30 cellular contexts compared by ENCODE assay signal in genomic region chr7:124769136-124769535, GRCh38. TPM values are rescaled to one million over a fixed set of nuclear protein-coding genes. Genes with fewer than 3 reads are reported as not detected.
"Had no signal": no experiment of that assay in that cellular context is flagged by ENCODE, and none has a peak within 500 bp of the region (broad histone marks: within the 10 kb centered on the region; RNA-seq: fewer than 3 reads in every experiment).

No MANE protein-coding gene starts in this region.

- H3K9ac ChIP-seq: parathyroid adenoma had no signal

- H3K4me3 ChIP-seq: psoas muscle, skin epidermis, smooth muscle cell, spleen, thoracic aorta, thyroid gland, tibial nerve, upper lobe of left lung, vagina had no signal

- ATAC-seq: naive thymus-derived CD8-positive, alpha-beta T cell; natural killer cell treated with Interleukin-12 subunit alpha and Interleukin-12 subunit beta and Interleukin-15 and Interleukin-18, amount 100 ng/mL, for 72 hours; psoas muscle; right cardiac atrium; sciatic nerve; stimulated activated memory B cell treated with anti-CD40 and anti-IgM and Interleukin-4, amounts not matched to agents 10 μg/mL and 1 μg/mL and 100 μg/mL, for 72 hours; stimulated activated naive CD8-positive, alpha-beta T cell treated with anti-CD3 and anti-CD28 coated beads, Interleukin-15, amount 100 ng/mL, for 72 hours; stimulated activated naive CD8-positive, alpha-beta T cell treated with anti-CD3 and anti-CD28 coated beads, Interleukin-15, Interleukin-2, amounts not matched to agents 100 U/mL and 50 U/mL, for 24 hours had no signal

- H3K4me1 ChIP-seq: parathyroid adenoma, psoas muscle had no signal

- H3K79me2 ChIP-seq: parathyroid adenoma had no signal

- H3K9me3 ChIP-seq: neutrophil, psoas muscle, spleen, thoracic aorta, thyroid gland, upper lobe of left lung, vagina had no signal

- H3K36me3 ChIP-seq: neutrophil, spleen, thoracic aorta, thyroid gland, tibial nerve, upper lobe of left lung, vagina had no signal

- H3K4me2 ChIP-seq: smooth muscle cell had no signal

- FAIRE-seq: urothelium cell line had no signal

- H3K27ac ChIP-seq: neutrophil, parathyroid adenoma, psoas muscle, skin epidermis, spleen, thoracic aorta, thyroid gland, tibial nerve, upper lobe of left lung, vagina had no signal

- DNase-seq: naive thymus-derived CD8-positive, alpha-beta T cell; nephron progenitor cell; nucleus accumbens; posterior cingulate gyrus; psoas muscle; right cardiac atrium; spleen; stimulated activated CD4-positive, alpha-beta T cell treated with anti-CD3 and anti-CD28 coated beads, Interleukin-12 subunit alpha, Interleukin-12 subunit beta, amount 100 ng/mL, for 4 hours; stimulated activated CD4-positive, alpha-beta T cell treated with anti-CD3 and anti-CD28 coated beads, Interleukin-1b, Interleukin-23, amount 100 ng/mL, for 48 hours; stimulated activated CD4-positive, alpha-beta T cell treated with anti-CD3 and anti-CD28 coated beads, Interleukin-4, amount 100 ng/mL, for 1 hour; stimulated activated CD4-positive, alpha-beta T cell treated with anti-CD3 and anti-CD28 coated beads, Interleukin-4, amount 100 ng/mL, for 4 hours; stimulated activated CD8-positive, alpha-beta memory T cell treated with anti-CD3 and anti-CD28 coated beads, Interleukin-4, amount 100 ng/mL, for 48 hours; stimulated activated naive CD4-positive, alpha-beta T cell; stimulated activated naive CD8-positive, alpha-beta T cell treated with anti-CD3 and anti-CD28 coated beads, Interleukin-15, amount 100 ng/mL, for 72 hours; stimulated activated naive CD8-positive, alpha-beta T cell treated with anti-CD3 and anti-CD28 coated beads, Interleukin-15, Interleukin-2, amounts not matched to agents 100 U/mL and 50 U/mL, for 24 hours; substantia nigra; thyroid gland; trophoblast cell; upper lobe of left lung had no signal

- H2AFZ ChIP-seq: parathyroid adenoma had no signal

RNA-seq across cellular contexts. Expression of gene GPR37, which starts 3.5 kb away (rescaled TPM):
- total RNA-seq: naive thymus-derived CD8-positive, alpha-beta T cell; natural killer cell treated with Interleukin-12 subunit alpha and Interleukin-12 subunit beta and Interleukin-15 and Interleukin-18, amount 100 ng/mL, for 72 hours had no signal
- polyA plus RNA-seq: naive thymus-derived CD8-positive, alpha-beta T cell had no signal
